In the genomic region with DNA sequence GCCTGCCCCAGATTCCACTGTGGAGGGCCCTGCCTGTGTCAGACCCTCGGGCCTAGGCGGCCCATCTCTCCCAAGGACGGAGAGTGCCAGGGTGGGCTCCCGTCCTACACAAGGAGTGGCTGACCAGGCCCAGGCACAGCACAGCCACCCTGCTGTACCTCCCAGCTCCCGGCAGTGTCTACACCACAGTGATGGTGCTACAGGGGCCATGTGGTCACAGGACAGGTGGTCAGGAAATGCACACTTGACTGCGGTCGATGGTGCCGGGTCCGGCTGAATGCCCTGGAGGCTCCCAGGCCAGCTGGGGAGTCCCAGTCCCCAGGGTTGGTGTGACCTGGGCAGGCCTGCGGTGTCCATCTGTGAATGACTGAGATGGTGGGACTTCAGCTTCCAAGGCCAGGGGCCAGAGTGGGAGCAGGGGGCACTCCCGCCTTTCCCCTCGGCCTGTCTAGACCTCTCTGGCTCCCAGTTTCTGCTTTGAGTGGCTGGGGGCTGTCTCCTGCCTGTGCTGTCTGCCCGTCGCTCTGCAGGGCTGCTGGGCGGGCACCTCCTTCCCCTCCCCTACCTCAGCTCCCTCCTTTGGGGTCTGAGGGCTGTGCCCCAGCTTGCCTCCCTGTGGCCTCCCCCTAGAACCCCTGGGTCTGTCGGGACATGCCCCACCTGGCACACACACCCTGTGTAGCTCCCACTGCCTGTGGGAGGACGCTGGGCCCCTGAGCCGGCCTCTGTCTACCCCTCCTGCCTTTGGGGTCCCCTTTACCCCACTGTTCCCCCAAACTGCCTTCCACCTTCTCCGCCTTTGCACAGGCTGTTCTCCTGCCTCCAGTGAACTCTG, we compare ENCODE assay signal across 15 cellular contexts. TPM values are rescaled to one million over a fixed set of nuclear protein-coding genes. Genes with fewer than 3 reads are reported as not detected.
DNase-seq lines count a peak whose midpoint lies in the region; ATAC-seq, FAIRE-seq and TF ChIP-seq lines count a peak whose summit lies in the region.
"Had no signal": no experiment of that assay in that cellular context is flagged by ENCODE, and none has a peak within 500 bp of the region (broad histone marks: within the 10 kb centered on the region; RNA-seq: fewer than 3 reads in every experiment).

No MANE protein-coding gene starts in this region.

- H3K4me3 ChIP-seq in BLaER1 treated with 17β-estradiol and CSF1 and Interleukin-3, amounts not matched to agents 10 nM and 100 nM = peak overlapping the region in 2 of 10 experiments; percentile 8 to 19; a peak in 1 of 20 replicates
- H3K4me3 ChIP-seq in GM12878 (no peak overlapping the region), mesodermal cell (ENCODE audit: extremely low read depth, insufficient read depth, low read length, poor library complexity, severe bottlenecking) (no peak overlapping the region), thyroid gland (replicated peaks in 1 of 3) (no peak overlapping the region)
- H3K4me3 ChIP-seq: hepatocyte had no signal

- peak overlapping the region in 5 of 11 experiments; percentile 10 to 54 (median 45); a peak in 7 of 22 replicates for H3K27ac ChIP-seq in BLaER1 treated with 17β-estradiol and CSF1 and Interleukin-3, amounts not matched to agents 10 nM and 100 nM
- H3K27ac ChIP-seq in GM12878 (ENCODE audit: control insufficient read depth, insufficient read depth) = no peak overlapping the region
- peak overlapping the region; percentile 33 for H3K27ac ChIP-seq in mesodermal cell (ENCODE audit: low read depth, low read length, severe bottlenecking)
- H3K27ac ChIP-seq in thyroid gland = no peak overlapping the region
- H3K27ac ChIP-seq: hepatocyte had no signal

- intact Hi-C loops in GM12878 (cut with micrococcal nuclease; ENCODE audit: unreplicated experiment) (no loop called here), thyroid gland (cut with DNase I) (no loop called here)

- FAIRE-seq in GM12878 (lab: Jason Lieb, UNC) = no peak

- DNase-seq in GM12878 (ENCODE audit: low read depth, low spot score) (no peak), thyroid gland (no peak), cortex of kidney (lab: John Stamatoyannopoulos, UW) (no peak), HPDE6-E6E7 (ENCODE audit: extremely low spot score) (no peak)
- no peak for DNase-seq in activated T-cell treated with anti-CD3 and anti-CD28 coated beads, Interleukin-2, amount 50 U/mL, for 4 hours
- DNase-seq: activated CD4-positive, CD25-positive, alpha-beta regulatory T cell; activated gamma-delta T cell; KBM-7; kidney glomerular epithelial cell; NCI-H1092; NCI-H2171 had no signal

- H3K27me3 Mint-ChIP-seq in activated T-cell treated with anti-CD3 and anti-CD28 coated beads, Interleukin-2, amount 50 U/mL, for 4 hours (ENCODE audit: low read depth) = no peaks in the 10 kb centered on the region

- 64% methylated on average over 18 of the region's 19 CpGs for WGBS in GM12878 (ENCODE audit: insufficient coverage, insufficient replicate concordance, low lambda C conversion rate, missing lambda C conversion rate)
- 96 to 97% methylated on average over 15 to 18 of the region's 19 CpGs for WGBS in mesodermal cell (ENCODE audit: insufficient coverage in 2 of 2), 2 experiments
- WGBS in thyroid gland, 2 donors = 86 to 97% methylated on average over 10 to 12 of the region's 19 CpGs

- no TSS peak for BruUV-seq in GM12878 (replicated peaks; lab: Mats Ljungman, UMichigan)

- peaks cover 33 to 81% (median 55%) of the 10 kb centered on the region in 11 experiments for H3K36me3 ChIP-seq in BLaER1 treated with 17β-estradiol and CSF1 and Interleukin-3, amounts not matched to agents 10 nM and 100 nM
- H3K36me3 ChIP-seq in GM12878 (ENCODE audit: control insufficient read depth in 2 of 2, insufficient read depth in 2 of 2, low read length in 1 of 2) (peaks cover 5 to 12% of the 10 kb centered on the region in 2 experiments; a peak in 3 of 4 replicates), mesodermal cell (ENCODE audit: control insufficient read depth, insufficient read depth, low read length) (peaks cover 53% of the 10 kb centered on the region), thyroid gland (peaks cover 15 to 31% of the 10 kb centered on the region in 2 donors)

- H4K20me1 ChIP-seq in BLaER1 treated with 17β-estradiol and CSF1 and Interleukin-3, amounts not matched to agents 10 nM and 100 nM = peaks cover 0 to 72% (median 35%) of the 10 kb centered on the region in 11 experiments; a peak in 18 of 22 replicates
- H4K20me1 ChIP-seq in GM12878 (ENCODE audit: control insufficient read depth, insufficient read depth) = no peaks in the 10 kb centered on the region

- TF ChIP-seq EP300 in GM12878 (IDR thresholded peaks at IDR 0.05; ENCODE audit: borderline replicate concordance in 1 of 2, control insufficient read depth in 1 of 2, low read depth in 2 of 2, low read length in 2 of 2) = no peak

- peak overlapping the region in 9 of 11 experiments; percentile 9 to 68 (median 46); a peak in 13 of 22 replicates for H3K9ac ChIP-seq in BLaER1 treated with 17β-estradiol and CSF1 and Interleukin-3, amounts not matched to agents 10 nM and 100 nM
- H3K9ac ChIP-seq in GM12878 (ENCODE audit: control insufficient read depth, insufficient read depth, low read length) = no peak overlapping the region

- POLR2A ChIA-PET in GM12878 (lab: Charles Lee) = interaction anchor here (0.6 to 1.4 kb wide), 2 partner anchors 13 to 57 kb away, joined by 4 to 5 read pairs; partner anchors contain the start of gene DDA1

- no peak overlapping the region for H2AFZ ChIP-seq in GM12878 (ENCODE audit: control insufficient read depth, low read depth, low read length)
- H2AFZ ChIP-seq: hepatocyte had no signal

- CTCF ChIA-PET in GM12878 (lab: Yijun Ruan, JAX) = no interaction called here

- H3K36me3 Mint-ChIP-seq in activated T-cell treated with anti-CD3 and anti-CD28 coated beads, Interleukin-2, amount 50 U/mL, for 4 hours (ENCODE audit: insufficient read depth) = peaks cover 7% of the 10 kb centered on the region

- no peaks in the 10 kb centered on the region for H3K9me3 Mint-ChIP-seq in activated T-cell treated with anti-CD3 and anti-CD28 coated beads, Interleukin-2, amount 50 U/mL, for 4 hours

- no peaks in the 10 kb centered on the region for H3K9me3 ChIP-seq in BLaER1 treated with 17β-estradiol and CSF1 and Interleukin-3, amounts not matched to agents 10 nM and 100 nM (replicated peaks in 1 of 11)
- H3K9me3 ChIP-seq in GM12878 (replicated peaks; ENCODE audit: control insufficient read depth, insufficient read depth, low read length) = no peaks in the 10 kb centered on the region
- no peaks in the 10 kb centered on the region for H3K9me3 ChIP-seq in mesodermal cell (ENCODE audit: control insufficient read depth, low read length)
- no peaks in the 10 kb centered on the region for H3K9me3 ChIP-seq in thyroid gland

- in situ Hi-C loops in GM12878 (cut with MboI) = no loop called here

- RAD21 ChIA-PET in GM12878 (lab: Charles Lee; ENCODE audit: unreplicated experiment) = no interaction called here

- no peak overlapping the region for H3K4me3 Mint-ChIP-seq in activated T-cell treated with anti-CD3 and anti-CD28 coated beads, Interleukin-2, amount 50 U/mL, for 4 hours

- SMC1A ChIA-PET in GM12878 (lab: Charles Lee; ENCODE audit: uncharacterized antibody, unreplicated experiment) = no interaction called here

- no peaks in the 10 kb centered on the region for H3K79me2 ChIP-seq in GM12878 (ENCODE audit: control insufficient read depth, insufficient read depth, low read length)
- H3K79me2 ChIP-seq: hepatocyte had no signal

- TF ChIP-seq POLR2A in GM19193 (IDR thresholded peaks at IDR 0.05; ENCODE audit: extremely low read depth, insufficient read depth, insufficient read length) (peak; percentile 29), GM12878 (IDR thresholded peaks at IDR 0.05; ENCODE audit: low read depth, low read length) (peak; percentile 69; the same call in 1 of the 2 replicates), thyroid gland (IDR thresholded peaks at IDR 0.05) (no peak)

- no peak for TF ChIP-seq CTCF in GM12878 (IDR thresholded peaks at IDR 0.05 in 2 of 3, conservative IDR thresholded peaks at IDR 0.05 in 1 of 3; ENCODE audit: control insufficient read depth in 2 of 3, extremely low read depth in 1 of 3, insufficient read depth in 1 of 3, low read depth in 3 of 3, low read length in 3 of 3)
- no peak for TF ChIP-seq CTCF in thyroid gland (IDR thresholded peaks at IDR 0.05)

- peak overlapping the region; percentile 57 to 95 (median 90); a peak in 21 of 22 replicates for H3K4me2 ChIP-seq in BLaER1 treated with 17β-estradiol and CSF1 and Interleukin-3, amounts not matched to agents 10 nM and 100 nM
- no peak overlapping the region for H3K4me2 ChIP-seq in GM12878 (ENCODE audit: control insufficient read depth, insufficient read depth)
- H3K4me2 ChIP-seq: hepatocyte had no signal

- H3K27me3 ChIP-seq in BLaER1 treated with 17β-estradiol and CSF1 and Interleukin-3, amounts not matched to agents 10 nM and 100 nM = peaks cover 0 to 7% (median 0%) of the 10 kb centered on the region in 11 experiments; a peak in 1 of 22 replicates
- no peaks in the 10 kb centered on the region for H3K27me3 ChIP-seq in GM12878 (replicated peaks in 1 of 2; ENCODE audit: control insufficient read depth in 2 of 2, insufficient read depth in 2 of 2, low read length in 1 of 2)
- H3K27me3 ChIP-seq in thyroid gland = no peaks in the 10 kb centered on the region
- H3K27me3 ChIP-seq: hepatocyte had no signal

- no peak for ATAC-seq in GM12878
- ATAC-seq in activated T-cell treated with anti-CD3 and anti-CD28 coated beads, Interleukin-2, amount 50 U/mL, for 4 hours = no peak

- peaks cover 5% of the 10 kb centered on the region for H3K4me1 Mint-ChIP-seq in activated T-cell treated with anti-CD3 and anti-CD28 coated beads, Interleukin-2, amount 50 U/mL, for 4 hours (ENCODE audit: low read depth)

- H3K4me1 ChIP-seq in BLaER1 treated with 17β-estradiol and CSF1 and Interleukin-3, amounts not matched to agents 10 nM and 100 nM = peaks cover 46 to 68% (median 61%) of the 10 kb centered on the region in 10 experiments
- no peaks in the 10 kb centered on the region for H3K4me1 ChIP-seq in GM12878 (ENCODE audit: control insufficient read depth, insufficient read depth, low read length)
- H3K4me1 ChIP-seq in mesodermal cell (ENCODE audit: control insufficient read depth, insufficient read depth, low read length, poor library complexity, severe bottlenecking) = peaks cover 7% of the 10 kb centered on the region
- no peaks in the 10 kb centered on the region for H3K4me1 ChIP-seq in thyroid gland

- TF ChIP-seq RAD21 in GM12878 (IDR thresholded peaks at IDR 0.05; ENCODE audit: insufficient read depth, low read depth, low read length) = no peak

RNA-seq across cellular contexts. Expression of gene DDA1, which starts 12.5 kb away (rescaled TPM):
- 9.0 and 11.5 TPM in 2 replicates for total RNA-seq in GM12878 (2013; cell fraction: nucleolus; rRNA removed)
- total RNA-seq in GM12878 (2014; rRNA removed) (33.3 and 36.0 TPM in 2 replicates), GM12878 (2014; rRNA removed; fragmentation: Illumina TruSeq; extraction: Trizol) (26.1 and 31.1 TPM in 2 replicates), GM12878 (2021) (42.8 and 53.5 TPM in 2 replicates), thyroid gland (10 to 100 TPM; 14.5 to 40.4 (median 20.1) TPM)
- 14.8 TPM for polyA plus RNA-seq in GM12878 (2011; ENCODE audit: low read depth)
- polyA plus RNA-seq in GM12878 (2011; rRNA removed) (23.6 and 33.4 TPM in 2 replicates), GM12878 (2014; fragmentation: Illumina TruSeq; extraction: Trizol) (31.7 and 62.8 TPM in 2 replicates), GM12878 (2014; fragmentation: Nextera tagmentation; extraction: Ambion mirVana) (1 to 10 TPM in 1 of 2 experiments, under 1 TPM in 1; 0.76 to 2.8 TPM), GM12878 (2014; rRNA removed) (71.0 and 77.5 TPM in 2 replicates), GM12878 (2016; fragmentation: Nextera tagmentation; extraction: Ambion mirVana) (10 to 100 TPM; 61.5 to 63.8 TPM)
- 29.7 and 46.8 TPM in 2 replicates for polyA plus RNA-seq in GM12878 (2011; cell fraction: cytosol; rRNA removed)
- 51.0 and 57.0 TPM in 2 replicates for polyA plus RNA-seq in GM12878 (2011; cell fraction: nucleus; rRNA removed)
- 41.8 and 55.6 TPM in 2 replicates for polyA plus RNA-seq in GM12878 (2012)
- polyA minus RNA-seq in GM12878 (2011; rRNA and poly(A)+ RNA removed) = 11.6 and 12.9 TPM in 2 replicates
- 5.3 and 12.0 TPM in 2 replicates for polyA minus RNA-seq in GM12878 (2011; cell fraction: cytosol; rRNA and poly(A)+ RNA removed)
- 4.6 and 9.6 TPM in 2 replicates for polyA minus RNA-seq in GM12878 (2011; cell fraction: nucleus; rRNA and poly(A)+ RNA removed)
- 81.9 TPM for polyA plus RNA-seq in mesodermal cell (2013, experiment 1 of 2)
- polyA plus RNA-seq in mesodermal cell (2013, experiment 2 of 2) = 59.5 TPM
- 10 to 100 TPM; 53.1 to 58.1 (median 53.4) TPM for total RNA-seq in activated T-cell treated with anti-CD3 and anti-CD28 coated beads, Interleukin-2, amount 50 U/mL, for 4 hours

RNA-seq across cellular contexts. Expression of gene ANO8, which starts 12.8 kb away (rescaled TPM):
- total RNA-seq in GM12878 (2013; cell fraction: nucleolus; rRNA removed) = 5.8 and 6.9 TPM in 2 replicates
- total RNA-seq in GM12878 (2014; rRNA removed) = 1.3 and 1.5 TPM in 2 replicates
- 0.58 and 0.60 TPM in 2 replicates for total RNA-seq in GM12878 (2014; rRNA removed; fragmentation: Illumina TruSeq; extraction: Trizol)
- total RNA-seq in GM12878 (2021) = 5.1 and 6.7 TPM in 2 replicates
- 0.62 TPM for polyA plus RNA-seq in GM12878 (2011; ENCODE audit: low read depth)
- 0.45 and 0.81 TPM in 2 replicates for polyA plus RNA-seq in GM12878 (2011; rRNA removed)
- 0.97 and 0.99 TPM in 2 replicates for polyA plus RNA-seq in GM12878 (2011; cell fraction: cytosol; rRNA removed)
- 8.5 and 12.4 TPM in 2 replicates for polyA plus RNA-seq in GM12878 (2011; cell fraction: nucleus; rRNA removed)
- polyA plus RNA-seq in GM12878 (2012) = 2.1 and 2.3 TPM in 2 replicates
- 0.38 and 1.1 TPM in 2 replicates for polyA plus RNA-seq in GM12878 (2014; fragmentation: Illumina TruSeq; extraction: Trizol)
- under 1 TPM; 0.04 to 0.05 TPM for polyA plus RNA-seq in GM12878 (2014; fragmentation: Nextera tagmentation; extraction: Ambion mirVana)
- polyA plus RNA-seq in GM12878 (2014; rRNA removed) = 4.3 and 5.1 TPM in 2 replicates
- 1 to 10 TPM; 1.0 to 1.1 TPM for polyA plus RNA-seq in GM12878 (2016; fragmentation: Nextera tagmentation; extraction: Ambion mirVana)
- polyA minus RNA-seq in GM12878 (2011; rRNA and poly(A)+ RNA removed) = 0.73 and 0.93 TPM in 2 replicates
- polyA minus RNA-seq in GM12878 (2011; cell fraction: cytosol; rRNA and poly(A)+ RNA removed) = 0.40 and 0.42 TPM in 2 replicates
- polyA minus RNA-seq in GM12878 (2011; cell fraction: nucleus; rRNA and poly(A)+ RNA removed) = 1.9 and 5.3 TPM in 2 replicates
- 23.3 TPM for polyA plus RNA-seq in mesodermal cell (2013, experiment 1 of 2)
- 17.4 TPM for polyA plus RNA-seq in mesodermal cell (2013, experiment 2 of 2)
- 10 to 100 TPM in 1 of 4 donors, 1 to 10 TPM in 3; 5.0 to 10.9 (median 5.9) TPM for total RNA-seq in thyroid gland
- total RNA-seq in activated T-cell treated with anti-CD3 and anti-CD28 coated beads, Interleukin-2, amount 50 U/mL, for 4 hours = 1 to 10 TPM; 2.8 to 3.0 (median 2.9) TPM

RNA-seq across cellular contexts. Expression of gene GTPBP3, which starts 15.5 kb away (rescaled TPM):
- 36.4 and 46.2 TPM in 2 replicates for total RNA-seq in GM12878 (2013; cell fraction: nucleolus; rRNA removed)
- total RNA-seq in GM12878 (2014; rRNA removed) = 22.6 and 22.8 TPM in 2 replicates
- total RNA-seq in GM12878 (2014; rRNA removed; fragmentation: Illumina TruSeq; extraction: Trizol) = 6.4 and 7.1 TPM in 2 replicates
- 38.5 and 46.8 TPM in 2 replicates for total RNA-seq in GM12878 (2021)
- 4.3 TPM for polyA plus RNA-seq in GM12878 (2011; ENCODE audit: low read depth)
- 6.6 and 8.2 TPM in 2 replicates for polyA plus RNA-seq in GM12878 (2011; rRNA removed)
- 9.4 and 16.0 TPM in 2 replicates for polyA plus RNA-seq in GM12878 (2011; cell fraction: cytosol; rRNA removed)
- 32.5 and 50.6 TPM in 2 replicates for polyA plus RNA-seq in GM12878 (2011; cell fraction: nucleus; rRNA removed)
- polyA plus RNA-seq in GM12878 (2012) = 14.5 and 21.6 TPM in 2 replicates
- 6.1 and 8.1 TPM in 2 replicates for polyA plus RNA-seq in GM12878 (2014; fragmentation: Illumina TruSeq; extraction: Trizol)
- polyA plus RNA-seq in GM12878 (2014; fragmentation: Nextera tagmentation; extraction: Ambion mirVana) = 1 to 10 TPM; 2.9 to 4.1 TPM
- 42.7 and 57.2 TPM in 2 replicates for polyA plus RNA-seq in GM12878 (2014; rRNA removed)
- 10 to 100 TPM; 26.3 to 28.8 TPM for polyA plus RNA-seq in GM12878 (2016; fragmentation: Nextera tagmentation; extraction: Ambion mirVana)
- 4.8 and 8.8 TPM in 2 replicates for polyA minus RNA-seq in GM12878 (2011; rRNA and poly(A)+ RNA removed)
- 11.6 and 12.7 TPM in 2 replicates for polyA minus RNA-seq in GM12878 (2011; cell fraction: cytosol; rRNA and poly(A)+ RNA removed)
- polyA minus RNA-seq in GM12878 (2011; cell fraction: nucleus; rRNA and poly(A)+ RNA removed) = 36.8 and 44.5 TPM in 2 replicates
- 34.5 TPM for polyA plus RNA-seq in mesodermal cell (2013, experiment 1 of 2)
- polyA plus RNA-seq in mesodermal cell (2013, experiment 2 of 2) = 28.0 TPM
- total RNA-seq in thyroid gland = 10 to 100 TPM; 17.7 to 21.8 (median 19.6) TPM
- total RNA-seq in activated T-cell treated with anti-CD3 and anti-CD28 coated beads, Interleukin-2, amount 50 U/mL, for 4 hours = 100 to 1,000 TPM in 2 of 3 donors, 10 to 100 TPM in 1; 96.4 to 122 (median 106) TPM

RNA-seq across cellular contexts. Expression of gene MRPL34, which starts 16.2 kb away (rescaled TPM):
- total RNA-seq in GM12878 (2013; cell fraction: nucleolus; rRNA removed) = 4.3 and 7.7 TPM in 2 replicates
- total RNA-seq in GM12878 (2014; rRNA removed) = 118 and 126 TPM in 2 replicates
- total RNA-seq in GM12878 (2014; rRNA removed; fragmentation: Illumina TruSeq; extraction: Trizol) = 33.4 and 37.2 TPM in 2 replicates
- total RNA-seq in GM12878 (2021) = 90.5 and 92.1 TPM in 2 replicates
- 18.2 TPM for polyA plus RNA-seq in GM12878 (2011; ENCODE audit: low read depth)
- 59.0 and 66.8 TPM in 2 replicates for polyA plus RNA-seq in GM12878 (2011; rRNA removed)
- 86.5 and 89.3 TPM in 2 replicates for polyA plus RNA-seq in GM12878 (2011; cell fraction: cytosol; rRNA removed)
- polyA plus RNA-seq in GM12878 (2011; cell fraction: nucleus; rRNA removed) = 24.2 and 35.6 TPM in 2 replicates
- 45.5 and 50.4 TPM in 2 replicates for polyA plus RNA-seq in GM12878 (2012)
- 28.1 and 41.6 TPM in 2 replicates for polyA plus RNA-seq in GM12878 (2014; fragmentation: Illumina TruSeq; extraction: Trizol)
- 10 to 100 TPM in 1 of 2 experiments, 1 to 10 TPM in 1; 8.6 to 25.2 TPM for polyA plus RNA-seq in GM12878 (2014; fragmentation: Nextera tagmentation; extraction: Ambion mirVana)
- polyA plus RNA-seq in GM12878 (2014; rRNA removed) = 198 and 209 TPM in 2 replicates
- polyA plus RNA-seq in GM12878 (2016; fragmentation: Nextera tagmentation; extraction: Ambion mirVana) = 100 to 1,000 TPM; 169 TPM
- 12.1 and 20.0 TPM in 2 replicates for polyA minus RNA-seq in GM12878 (2011; rRNA and poly(A)+ RNA removed)
- polyA minus RNA-seq in GM12878 (2011; cell fraction: cytosol; rRNA and poly(A)+ RNA removed) = 10.2 and 12.7 TPM in 2 replicates
- polyA minus RNA-seq in GM12878 (2011; cell fraction: nucleus; rRNA and poly(A)+ RNA removed) = 4.6 and 7.7 TPM in 2 replicates
- polyA plus RNA-seq in mesodermal cell (2013, experiment 1 of 2) = 74.0 TPM
- 61.0 TPM for polyA plus RNA-seq in mesodermal cell (2013, experiment 2 of 2)
- 100 to 1,000 TPM in 3 of 4 donors, 10 to 100 TPM in 1; 95.8 to 311 (median 149) TPM for total RNA-seq in thyroid gland
- total RNA-seq in activated T-cell treated with anti-CD3 and anti-CD28 coated beads, Interleukin-2, amount 50 U/mL, for 4 hours = 100 to 1,000 TPM; 111 to 137 (median 126) TPM

RNA-seq across cellular contexts. Expression of gene ABHD8, which starts 18.6 kb away (rescaled TPM):
- total RNA-seq in GM12878 (2013; cell fraction: nucleolus; rRNA removed) = 7.8 and 8.0 TPM in 2 replicates
- total RNA-seq in GM12878 (2014; rRNA removed) = 8.8 and 12.0 TPM in 2 replicates
- 2.1 TPM in 2 replicates for total RNA-seq in GM12878 (2014; rRNA removed; fragmentation: Illumina TruSeq; extraction: Trizol)
- 10.0 and 13.1 TPM in 2 replicates for total RNA-seq in GM12878 (2021)
- 2.4 TPM for polyA plus RNA-seq in GM12878 (2011; ENCODE audit: low read depth)
- polyA plus RNA-seq in GM12878 (2011; rRNA removed) = 1.6 and 3.5 TPM in 2 replicates
- polyA plus RNA-seq in GM12878 (2011; cell fraction: cytosol; rRNA removed) = 6.7 and 12.3 TPM in 2 replicates
- 4.7 TPM in 2 replicates for polyA plus RNA-seq in GM12878 (2011; cell fraction: nucleus; rRNA removed)
- 8.8 TPM in 2 replicates for polyA plus RNA-seq in GM12878 (2012)
- 0.55 and 1.5 TPM in 2 replicates for polyA plus RNA-seq in GM12878 (2014; fragmentation: Illumina TruSeq; extraction: Trizol)
- polyA plus RNA-seq in GM12878 (2014; fragmentation: Nextera tagmentation; extraction: Ambion mirVana) = under 1 TPM; 0.03 to 0.04 TPM
- polyA plus RNA-seq in GM12878 (2014; rRNA removed) = 11.8 and 13.1 TPM in 2 replicates
- polyA plus RNA-seq in GM12878 (2016; fragmentation: Nextera tagmentation; extraction: Ambion mirVana) = 10 to 100 TPM in 1 of 2 experiments, 1 to 10 TPM in 1; 8.4 to 12.5 TPM
- polyA minus RNA-seq in GM12878 (2011; rRNA and poly(A)+ RNA removed) = 4.5 and 6.7 TPM in 2 replicates
- polyA minus RNA-seq in GM12878 (2011; cell fraction: cytosol; rRNA and poly(A)+ RNA removed) = 3.4 and 5.3 TPM in 2 replicates
- 3.6 and 4.4 TPM in 2 replicates for polyA minus RNA-seq in GM12878 (2011; cell fraction: nucleus; rRNA and poly(A)+ RNA removed)
- polyA plus RNA-seq in mesodermal cell (2013, experiment 1 of 2) = 6.3 TPM
- 5.8 TPM for polyA plus RNA-seq in mesodermal cell (2013, experiment 2 of 2)
- 10 to 100 TPM; 14.4 to 31.2 (median 23.3) TPM for total RNA-seq in thyroid gland
- 1 to 10 TPM; 3.6 to 4.5 (median 3.7) TPM for total RNA-seq in activated T-cell treated with anti-CD3 and anti-CD28 coated beads, Interleukin-2, amount 50 U/mL, for 4 hours

Comparison
In these comparisons a context has a peak if more than half of its experiments do, and no peak if none do; other contexts are left out.
1. POLR2A ChIP-seq: peak in GM19193 (single experiment) and GM12878 (single experiment); none in thyroid gland (0 of 2).